In genomic region chr5:132812123-132812948, GRCh38 we compare ENCODE assay signal across 8 cellular contexts. TPM values are rescaled to one million over a fixed set of nuclear protein-coding genes. Genes with fewer than 3 reads are reported as not detected.
DNase-seq lines count a peak whose midpoint lies in the region; ATAC-seq and TF ChIP-seq lines count a peak whose summit lies in the region.

No MANE protein-coding gene starts in this region.

- no peak for TF ChIP-seq CTCF in brain (conservative IDR thresholded peaks at IDR 0.05)

- no peaks in the 10 kb centered on the region for H3K36me3 Mint-ChIP-seq in T-helper 2 cell treated with Interferon-gamma antibody and Interleukin-4, amounts not matched to agents 5 μg/mL and 100 μg/mL, for 36 hours (ENCODE audit: low read depth)
- H3K36me3 Mint-ChIP-seq in brain: no peaks in the 10 kb centered on the region

- H3K9me3 Mint-ChIP-seq in T-helper 2 cell treated with Interferon-gamma antibody and Interleukin-4, amounts not matched to agents 5 μg/mL and 100 μg/mL, for 36 hours: no peaks in the 10 kb centered on the region
- peaks cover 0 to 11% (median 3%) of the 10 kb centered on the region in 5 experiments for H3K9me3 Mint-ChIP-seq in brain

- DNase-seq in T-helper 2 cell treated with Interferon-gamma antibody and Interleukin-4, amounts not matched to agents 5 μg/mL and 100 μg/mL, for 36 hours (ENCODE audit: low spot score): no peak
- DNase-seq in T-helper 2 cell: no peak
- DNase-seq in NCI-H2171 (lab: John Stamatoyannopoulos, UW): peak; percentile 62
- DNase-seq in retina: peak; percentile 38
- DNase-seq in ureter (ENCODE audit: low spot score): no peak
- no peak for DNase-seq in NCI-H1092 (lab: John Stamatoyannopoulos, UW)

- H3K27me3 Mint-ChIP-seq in T-helper 2 cell treated with Interferon-gamma antibody and Interleukin-4, amounts not matched to agents 5 μg/mL and 100 μg/mL, for 36 hours (ENCODE audit: low read depth): peaks cover 69% of the 10 kb centered on the region
- H3K27me3 Mint-ChIP-seq in brain: peaks cover 79% of the 10 kb centered on the region

- ATAC-seq in HG02610 (IDR thresholded peaks at IDR 0.05; ENCODE audit: unreplicated experiment): no peak

- no peak overlapping the region for H3K27ac Mint-ChIP-seq in T-helper 2 cell treated with Interferon-gamma antibody and Interleukin-4, amounts not matched to agents 5 μg/mL and 100 μg/mL, for 36 hours
- no peak overlapping the region for H3K27ac Mint-ChIP-seq in brain

- H3K4me1 Mint-ChIP-seq in T-helper 2 cell treated with Interferon-gamma antibody and Interleukin-4, amounts not matched to agents 5 μg/mL and 100 μg/mL, for 36 hours (ENCODE audit: low read depth): peaks cover 10% of the 10 kb centered on the region
- H3K4me1 Mint-ChIP-seq in brain: peaks cover 15% of the 10 kb centered on the region

- H3K4me3 Mint-ChIP-seq in T-helper 2 cell treated with Interferon-gamma antibody and Interleukin-4, amounts not matched to agents 5 μg/mL and 100 μg/mL, for 36 hours: peak overlapping the region; percentile 73
- peak overlapping the region; percentile 79 to 88 (median 85) for H3K4me3 Mint-ChIP-seq in brain

RNA-seq across cellular contexts. Expression of gene SOWAHA, which starts 0.8 kb away (rescaled TPM):
- polyA plus RNA-seq in brain (ENCODE audit: insufficient read depth, low read depth, low replicate concordance): 9.5 TPM
- total RNA-seq in ureter: 6.8 TPM

RNA-seq across cellular contexts. Expression of gene SHROOM1, which starts 18.1 kb away (rescaled TPM):
- polyA plus RNA-seq in brain (ENCODE audit: insufficient read depth, low read depth, low replicate concordance): 14.5 TPM
- total RNA-seq in ureter: 263 TPM

RNA-seq across cellular contexts. Expression of gene SEPTIN8, which starts 35.3 kb away (rescaled TPM):
- polyA plus RNA-seq in brain (ENCODE audit: insufficient read depth, low read depth, low replicate concordance): 168 TPM
- total RNA-seq in ureter: 170 TPM

RNA-seq across cellular contexts. Expression of gene GDF9, which starts 53.9 kb away (rescaled TPM):
- polyA plus RNA-seq in brain (ENCODE audit: insufficient read depth, low read depth, low replicate concordance): 0.48 TPM
- total RNA-seq in ureter: 0.73 TPM

RNA-seq across cellular contexts. Expression of gene UQCRQ, which starts 54.1 kb away (rescaled TPM):
- polyA plus RNA-seq in brain (ENCODE audit: insufficient read depth, low read depth, low replicate concordance): 303 TPM
- 558 TPM for total RNA-seq in ureter

Comparison
In these comparisons a context has a peak if more than half of its experiments do, and no peak if none do; other contexts are left out.
1. DNase-seq: peak in NCI-H2171 (single experiment) and retina (single experiment); none in T-helper 2 cell treated with Interferon-gamma antibody and Interleukin-4, amounts not matched to agents 5 μg/mL and 100 μg/mL, for 36 hours (single experiment), T-helper 2 cell (0 of 5), ureter (single experiment) and NCI-H1092 (single experiment).